In the genomic region with DNA sequence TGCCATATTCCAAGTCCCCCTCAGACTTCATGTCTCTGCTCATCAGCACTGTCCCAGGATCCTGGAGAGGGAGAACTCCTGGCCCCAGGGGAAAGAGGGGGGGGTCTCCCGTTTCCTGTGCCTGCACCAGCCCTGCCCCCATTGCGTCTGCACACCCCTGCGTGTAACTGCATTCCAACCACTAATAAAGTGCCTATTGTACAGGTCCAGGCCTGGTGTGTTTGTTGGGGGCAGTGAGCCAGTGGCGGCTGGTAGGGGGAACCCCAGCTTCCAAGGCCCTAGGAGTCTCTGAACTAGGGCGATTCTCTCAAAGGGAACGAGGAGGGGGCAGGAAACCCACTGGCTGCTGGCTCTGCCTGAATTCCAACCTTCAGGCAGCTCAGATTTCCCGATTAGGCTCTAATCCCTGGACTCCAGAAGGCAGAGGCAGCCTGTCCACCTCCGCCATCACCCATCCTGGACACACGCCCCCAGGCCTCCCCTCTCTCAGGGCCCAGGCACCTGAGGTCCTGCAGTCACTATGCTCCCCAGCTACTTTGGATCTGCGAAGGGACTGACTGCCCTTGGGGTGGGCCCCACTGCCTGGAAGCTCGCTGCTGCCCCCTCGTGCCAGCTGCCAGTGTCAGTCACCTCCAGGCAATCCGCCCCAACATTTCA, we compare ENCODE assay signal across 8 cellular contexts. TPM values are rescaled to one million over a fixed set of nuclear protein-coding genes. Genes with fewer than 3 reads are reported as not detected.
A peak's percentile ranks its signal among the peaks of the same experiment; 100 is the strongest.
DNase-seq lines count a peak whose midpoint lies in the region; ATAC-seq and TF ChIP-seq lines count a peak whose summit lies in the region.

No MANE protein-coding gene starts in this region.

- intact Hi-C loops in left colon (cut with DNase I, micrococcal nuclease): loop anchor here (5.0 kb wide), 2 partner anchors 57 to 62 kb away; a partner anchor contains a TSS

- no peak overlapping the region for H3K4me3 Mint-ChIP-seq in chondrocyte (ENCODE audit: unreplicated experiment)

- in situ Hi-C loops in GM23248 (cut with MboI): loop anchor here (5.0 kb wide), 1 partner anchor 62 kb away; no protein-coding TSS in a partner anchor

- TF ChIP-seq CTCF in chondrocyte (IDR thresholded peaks at IDR 0.05): peak; percentile 93

- no peak overlapping the region for H3K9ac ChIP-seq in GM23248

- peaks cover 11% of the 10 kb centered on the region for H3K36me3 Mint-ChIP-seq in chondrocyte (ENCODE audit: low read depth)

- peak; percentile 94 for DNase-seq in AG08395 (ENCODE audit: low spot score)
- peak; percentile 88 for DNase-seq in GM23248
- DNase-seq in NCI-H460 (ENCODE audit: extremely low read depth, low read depth): peak; percentile 48
- peak; percentile 88 for DNase-seq in activated CD4-positive, alpha-beta T cell treated with anti-CD3 and anti-CD28 coated beads for 48 hours
- no peak for DNase-seq in chondrocyte (ENCODE audit: low spot score)
- peak; percentile 73 to 87 for DNase-seq in left colon
- peak; percentile 79 to 81 for DNase-seq in stimulated activated CD4-positive, alpha-beta T cell treated with anti-CD3 and anti-CD28 coated beads, Interleukin-2, amount 100 ng/mL, for 48 hours

- H3K36me3 ChIP-seq in GM23248 (ENCODE audit: low read depth): no peaks in the 10 kb centered on the region

- H3K9me3 Mint-ChIP-seq in chondrocyte (ENCODE audit: low read depth): no peaks in the 10 kb centered on the region

- H3K4me3 ChIP-seq in GM23248: no peak overlapping the region

- no peaks in the 10 kb centered on the region for H3K79me2 ChIP-seq in GM23248 (ENCODE audit: insufficient read depth)

- H3K27ac ChIP-seq in GM23248: no peak overlapping the region

- peak overlapping the region; percentile 90 for H3K27ac Mint-ChIP-seq in chondrocyte (ENCODE audit: unreplicated experiment)

- H4K20me1 ChIP-seq in GM23248 (ENCODE audit: insufficient read depth): no peaks in the 10 kb centered on the region

- no peaks in the 10 kb centered on the region for H3K9me2 ChIP-seq in GM23248 (ENCODE audit: insufficient read depth)

- 12% methylated on average over 13 of the region's 13 CpGs for WGBS in GM23248 (ENCODE audit: low coverage in 1 of 2, low lambda C conversion rate in 2 of 2, missing lambda C conversion rate in 2 of 2), 2 experiments

- no peak overlapping the region for H3K4me2 ChIP-seq in GM23248 (ENCODE audit: unreplicated experiment)

- no peaks in the 10 kb centered on the region for H3K27me3 ChIP-seq in GM23248 (replicated peaks; ENCODE audit: insufficient read depth)

- H2AFZ ChIP-seq in GM23248: no peak overlapping the region

- H3K9me3 ChIP-seq in GM23248 (ENCODE audit: low read depth): no peaks in the 10 kb centered on the region

- H3K4me1 ChIP-seq in GM23248 (ENCODE audit: insufficient read depth): no peaks in the 10 kb centered on the region

- peaks cover 26% of the 10 kb centered on the region for H3K4me1 Mint-ChIP-seq in chondrocyte (ENCODE audit: low read depth)

- H3K27me3 Mint-ChIP-seq in chondrocyte (ENCODE audit: low read depth): no peaks in the 10 kb centered on the region

- no peaks in the 10 kb centered on the region for H3F3A ChIP-seq in GM23248 (ENCODE audit: insufficient read depth)

- ATAC-seq in left colon: peak; percentile 86
- no peak for ATAC-seq in GM18861 (IDR thresholded peaks at IDR 0.05; ENCODE audit: unreplicated experiment)

RNA-seq across cellular contexts. Expression of a gene that starts 9.7 kb away (rescaled TPM):
- total RNA-seq in GM23248 (2014; rRNA removed; shearing (Covaris generic)): 75.5 and 93.2 TPM in 2 replicates
- polyA plus RNA-seq in GM23248 (2016; fragmentation: Nextera tagmentation; extraction: Ambion mirVana): 80.1 and 81.6 TPM in 2 replicates
- total RNA-seq in NCI-H460 (2014; rRNA removed; shearing (Covaris generic)): 101 and 112 TPM in 2 replicates
- polyA plus RNA-seq in NCI-H460 (2014; cell fraction: nucleus; rRNA removed): 217 and 305 TPM in 2 replicates
- 156 to 234 TPM (median 171 TPM) in 3 replicates for total RNA-seq in chondrocyte
- 100 to 1,000 TPM; 129 to 181 TPM for total RNA-seq in left colon

RNA-seq across cellular contexts. Expression of a gene that starts 19.1 kb away (rescaled TPM):
- 17.4 and 41.1 TPM in 2 replicates for total RNA-seq in GM23248 (2014; rRNA removed; shearing (Covaris generic))
- polyA plus RNA-seq in GM23248 (2016; fragmentation: Nextera tagmentation; extraction: Ambion mirVana): 44.5 and 48.6 TPM in 2 replicates
- total RNA-seq in NCI-H460 (2014; rRNA removed; shearing (Covaris generic)): 2.6 TPM in 2 replicates
- 4.5 and 8.7 TPM in 2 replicates for polyA plus RNA-seq in NCI-H460 (2014; cell fraction: nucleus; rRNA removed)
- total RNA-seq in chondrocyte (132 to 223 TPM (median 220 TPM) in 3 replicates), left colon (100 to 1,000 TPM; 124 to 153 TPM)

RNA-seq across cellular contexts. Expression of a gene that starts 56.8 kb away (rescaled TPM):
- 33.2 and 42.2 TPM in 2 replicates for total RNA-seq in GM23248 (2014; rRNA removed; shearing (Covaris generic))
- polyA plus RNA-seq in GM23248 (2016; fragmentation: Nextera tagmentation; extraction: Ambion mirVana): 42.7 and 49.0 TPM in 2 replicates
- 30.0 and 31.2 TPM in 2 replicates for total RNA-seq in NCI-H460 (2014; rRNA removed; shearing (Covaris generic))
- 228 and 240 TPM in 2 replicates for polyA plus RNA-seq in NCI-H460 (2014; cell fraction: nucleus; rRNA removed)
- total RNA-seq in chondrocyte (28.2 to 50.2 TPM (median 33.7 TPM) in 3 replicates), left colon (10 to 100 TPM; 76.9 to 78.6 TPM)

RNA-seq across cellular contexts. Expression of a gene that starts 57.4 kb away (rescaled TPM):
- total RNA-seq in GM23248 (2014; rRNA removed; shearing (Covaris generic)): not detected in 2 replicates
- not detected in 2 replicates for polyA plus RNA-seq in GM23248 (2016; fragmentation: Nextera tagmentation; extraction: Ambion mirVana)
- 12.3 and 13.5 TPM in 2 replicates for total RNA-seq in NCI-H460 (2014; rRNA removed; shearing (Covaris generic))
- polyA plus RNA-seq in NCI-H460 (2014; cell fraction: nucleus; rRNA removed): 3.4 and 5.7 TPM in 2 replicates
- 0.45 TPM in 1 of 3 replicates, not detected in the others for total RNA-seq in chondrocyte
- total RNA-seq in left colon: 100 to 1,000 TPM; 116 to 158 TPM
